9 cellular contexts compared by ENCODE assay signal in genomic region chr4:78774395-78774794, GRCh38. TPM values are rescaled to one million over a fixed set of nuclear protein-coding genes. Genes with fewer than 3 reads are reported as not detected.
DNase-seq lines count a peak whose midpoint lies in the region; ATAC-seq and TF ChIP-seq lines count a peak whose summit lies in the region.
"Had no signal": no experiment of that assay in that cellular context is flagged by ENCODE, and none has a peak within 500 bp of the region (broad histone marks: within the 10 kb centered on the region; RNA-seq: fewer than 3 reads in every experiment).

No MANE protein-coding gene starts in this region.

- TF ChIP-seq CTCF in DOHH2 (IDR thresholded peaks at IDR 0.05; ENCODE audit: low read depth, low read length, poor library complexity, severe bottlenecking) = no peak
- no peak for TF ChIP-seq CTCF in HL-60 (IDR thresholded peaks at IDR 0.05; ENCODE audit: insufficient read depth, low read length)
- no peak for TF ChIP-seq CTCF in osteocyte (IDR thresholded peaks at IDR 0.05)

- no peak for ATAC-seq in activated naive CD8-positive, alpha-beta T cell treated with anti-CD3 and anti-CD28 coated beads, Interleukin-2, amount 10 ng/mL, durations not matched to agents 7 days and 5 days (ENCODE audit: low read depth)
- no peak for ATAC-seq in GM21737 (IDR thresholded peaks at IDR 0.05; ENCODE audit: unreplicated experiment)

- H3K4me3 ChIP-seq in DOHH2 (ENCODE audit: low read length) (peak overlapping the region; percentile 84), HL-60 (replicated peaks; ENCODE audit: insufficient read depth, low read length) (no peak overlapping the region)

- H3K9me2 ChIP-seq in DOHH2 (replicated peaks; ENCODE audit: control insufficient read depth, low read length) = no peaks in the 10 kb centered on the region

- H3F3A ChIP-seq in DOHH2 (ENCODE audit: control insufficient read depth, insufficient read depth) = no peaks in the 10 kb centered on the region

- H3K79me2 ChIP-seq in DOHH2 (ENCODE audit: control insufficient read depth, low read length) = peaks cover 29% of the 10 kb centered on the region

- peaks cover 1% of the 10 kb centered on the region for H3K36me3 Mint-ChIP-seq in activated naive CD8-positive, alpha-beta T cell treated with anti-CD3 and anti-CD28 coated beads, Interleukin-2, amount 10 ng/mL, durations not matched to agents 7 days and 5 days
- H3K36me3 Mint-ChIP-seq in osteocyte (ENCODE audit: unreplicated experiment) = no peaks in the 10 kb centered on the region

- no peaks in the 10 kb centered on the region for H3K9me3 Mint-ChIP-seq in activated naive CD8-positive, alpha-beta T cell treated with anti-CD3 and anti-CD28 coated beads, Interleukin-2, amount 10 ng/mL, durations not matched to agents 7 days and 5 days
- no peaks in the 10 kb centered on the region for H3K9me3 Mint-ChIP-seq in osteocyte (ENCODE audit: unreplicated experiment)

- H3K4me1 Mint-ChIP-seq in activated naive CD8-positive, alpha-beta T cell treated with anti-CD3 and anti-CD28 coated beads, Interleukin-2, amount 10 ng/mL, durations not matched to agents 7 days and 5 days = peaks cover 14% of the 10 kb centered on the region
- peaks cover 14% of the 10 kb centered on the region for H3K4me1 Mint-ChIP-seq in osteocyte (ENCODE audit: unreplicated experiment)

- DNase-seq in HL-60 (ENCODE audit: low read depth in 1 of 2, low spot score in 1 of 2) (no peak), osteocyte (ENCODE audit: extremely low spot score, unreplicated experiment) (no peak), NCI-H1436 (lab: John Stamatoyannopoulos, UW) (no peak), GOT3 (lab: John Stamatoyannopoulos, UW) (no peak)
- no peak for DNase-seq in activated naive CD8-positive, alpha-beta T cell treated with anti-CD3 and anti-CD28 coated beads, Interleukin-2, amount 10 ng/mL, durations not matched to agents 7 days and 5 days
- DNase-seq in stimulated activated CD8-positive, alpha-beta memory T cell treated with anti-CD3 and anti-CD28 coated beads, Interleukin-4, amount 100 ng/mL, for 48 hours = no peak
- DNase-seq: NCI-H510A treated with DMSO at 0.1 percent for 48 hours had no signal

- no peak overlapping the region for H3K27ac ChIP-seq in DOHH2 (ENCODE audit: low read depth, low read length)
- peak overlapping the region; percentile 98 for H3K27ac ChIP-seq in HL-60 (replicated peaks)

- H3K27me3 ChIP-seq in DOHH2 (ENCODE audit: control insufficient read depth, low read length) (no peaks in the 10 kb centered on the region), HL-60 (ENCODE audit: insufficient read depth, poor library complexity, severe bottlenecking) (no peaks in the 10 kb centered on the region)

- H3K36me3 ChIP-seq in DOHH2 (ENCODE audit: control insufficient read depth, low read length) = 0 out of 2 replicates have a peak, but pooled peaks cover 2% of the 10 kb centered on the region

- peak overlapping the region; percentile 4 for H3K4me3 Mint-ChIP-seq in activated naive CD8-positive, alpha-beta T cell treated with anti-CD3 and anti-CD28 coated beads, Interleukin-2, amount 10 ng/mL, durations not matched to agents 7 days and 5 days
- H3K4me3 Mint-ChIP-seq in osteocyte (ENCODE audit: unreplicated experiment) = no peak overlapping the region

- POLR2A ChIA-PET in activated naive CD8-positive, alpha-beta T cell treated with anti-CD3 and anti-CD28 coated beads, Interleukin-2, amount 10 ng/mL, durations not matched to agents 7 days and 5 days (lab: Charles Lee) = no interaction called here

- no peaks in the 10 kb centered on the region for H3K27me3 Mint-ChIP-seq in activated naive CD8-positive, alpha-beta T cell treated with anti-CD3 and anti-CD28 coated beads, Interleukin-2, amount 10 ng/mL, durations not matched to agents 7 days and 5 days
- H3K27me3 Mint-ChIP-seq in osteocyte (ENCODE audit: unreplicated experiment) = no peaks in the 10 kb centered on the region

- H3K27ac Mint-ChIP-seq in activated naive CD8-positive, alpha-beta T cell treated with anti-CD3 and anti-CD28 coated beads, Interleukin-2, amount 10 ng/mL, durations not matched to agents 7 days and 5 days = no peak overlapping the region
- peak overlapping the region; percentile 99 for H3K27ac Mint-ChIP-seq in osteocyte (ENCODE audit: unreplicated experiment)

- H3K4me1 ChIP-seq in DOHH2 (ENCODE audit: control insufficient read depth, low read length) = peaks cover 31% of the 10 kb centered on the region

- H4K20me1 ChIP-seq in DOHH2 (ENCODE audit: control insufficient read depth, insufficient read depth, low read depth, low read length) = peaks cover 3% of the 10 kb centered on the region; the same call in 1 of the 2 replicates

- peak overlapping the region; percentile 95 for H3K4me2 ChIP-seq in DOHH2 (ENCODE audit: low read length)

- no peaks in the 10 kb centered on the region for H3K9me3 ChIP-seq in DOHH2 (ENCODE audit: control insufficient read depth, insufficient read depth, low read length)

RNA-seq across cellular contexts. Expression of gene BMP2K, which starts 1.8 kb away (rescaled TPM):
- 10 to 100 TPM; 22.6 to 25.1 TPM for total RNA-seq in activated naive CD8-positive, alpha-beta T cell treated with anti-CD3 and anti-CD28 coated beads, Interleukin-2, amount 10 ng/mL, durations not matched to agents 7 days and 5 days
- 19.5 and 23.0 TPM in 2 replicates for total RNA-seq in osteocyte
